In the genomic region with DNA sequence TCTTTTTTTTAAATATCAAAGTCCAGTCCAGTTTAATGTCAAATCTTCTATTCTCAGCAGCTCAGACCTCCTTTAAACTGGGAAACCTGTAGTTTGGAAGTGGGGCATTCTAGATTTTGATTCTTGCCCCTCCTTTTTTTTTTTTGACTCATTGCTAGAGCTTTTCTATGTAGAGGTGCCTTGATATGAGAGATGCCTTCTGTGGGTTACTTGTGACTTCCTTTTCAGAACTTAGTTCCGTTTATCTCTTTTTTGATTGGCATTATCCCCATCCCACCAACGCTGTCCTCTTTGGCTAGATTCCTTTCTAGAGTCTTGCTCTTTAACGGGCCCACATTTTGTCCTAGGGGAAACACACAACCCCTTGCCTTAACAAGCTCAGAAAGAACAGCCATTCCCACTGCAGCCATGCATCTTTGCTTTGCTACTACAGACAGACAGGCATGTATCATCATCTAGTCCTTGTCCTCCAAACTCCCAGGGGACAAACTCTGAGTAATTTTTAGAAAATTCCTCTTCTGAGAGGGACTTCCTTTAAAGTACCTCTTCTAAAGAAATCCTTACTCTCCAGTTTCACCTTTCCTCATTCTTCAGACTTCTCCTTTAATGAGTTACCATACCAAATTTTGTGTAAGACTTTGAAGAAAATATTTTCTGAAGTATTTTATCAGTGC, we compare ENCODE assay signal across 15 cellular contexts.
A peak's percentile ranks its signal among the peaks of the same experiment; 100 is the strongest.
DNase-seq lines count a peak whose midpoint lies in the region; ATAC-seq and TF ChIP-seq lines count a peak whose summit lies in the region.
"Had no signal": no experiment of that assay in that cellular context is flagged by ENCODE, and none has a peak within 500 bp of the region (broad histone marks: within the 10 kb centered on the region; RNA-seq: fewer than 3 reads in every experiment).

No MANE protein-coding gene starts in this region.

- no peaks in the 10 kb centered on the region for H3K79me2 ChIP-seq in GM23338 (replicated peaks; ENCODE audit: insufficient read depth)

- H3K4me1 ChIP-seq in CD4-positive, CD25-positive, alpha-beta regulatory T cell (ENCODE audit: control insufficient read depth, insufficient read depth, low read length, poor library complexity, severe bottlenecking) = peaks cover 14% of the 10 kb centered on the region
- peaks cover 27% of the 10 kb centered on the region for H3K4me1 ChIP-seq in GM23338 (ENCODE audit: insufficient read depth)
- H3K4me1 ChIP-seq in naive thymus-derived CD4-positive, alpha-beta T cell (ENCODE audit: control insufficient read depth in 2 of 2, insufficient read depth in 2 of 2, low read length in 2 of 2) = peaks cover 0 to 4% of the 10 kb centered on the region in 2 donors
- H3K4me1 ChIP-seq in testis = no peaks in the 10 kb centered on the region
- H3K4me1 ChIP-seq: SJSA1, suprapubic skin had no signal

- H3K27me3 ChIP-seq in CD4-positive, CD25-positive, alpha-beta regulatory T cell (ENCODE audit: control insufficient read depth, insufficient read depth, low read length) = no peaks in the 10 kb centered on the region
- H3K27me3 ChIP-seq in GM23338 (ENCODE audit: insufficient read depth) (no peaks in the 10 kb centered on the region), testis (no peaks in the 10 kb centered on the region)
- H3K27me3 ChIP-seq in naive thymus-derived CD4-positive, alpha-beta T cell (ENCODE audit: control insufficient read depth in 2 of 2, insufficient read depth in 2 of 2, low read length in 2 of 2) = no peaks in the 10 kb centered on the region
- H3K27me3 ChIP-seq: SJSA1, suprapubic skin had no signal

- H3F3A ChIP-seq in GM23338 (replicated peaks; ENCODE audit: low read depth) = no peaks in the 10 kb centered on the region

- H4K20me1 ChIP-seq in GM23338 (replicated peaks; ENCODE audit: insufficient read depth) = no peaks in the 10 kb centered on the region

- H3K4me3 ChIP-seq in CD4-positive, CD25-positive, alpha-beta regulatory T cell (ENCODE audit: low read depth, low read length) = no peak overlapping the region
- no peak overlapping the region for H3K4me3 ChIP-seq in GM23338
- H3K4me3 ChIP-seq in naive thymus-derived CD4-positive, alpha-beta T cell (ENCODE audit: low read length) = no peak overlapping the region
- H3K4me3 ChIP-seq in testis = no peak overlapping the region
- H3K4me3 ChIP-seq: mucosa of descending colon, SJSA1, suprapubic skin had no signal

- H3K9me3 ChIP-seq in CD4-positive, CD25-positive, alpha-beta regulatory T cell (ENCODE audit: control insufficient read depth in 2 of 2, low read length in 2 of 2) = no peaks in the 10 kb centered on the region
- no peaks in the 10 kb centered on the region for H3K9me3 ChIP-seq in naive thymus-derived CD4-positive, alpha-beta T cell (ENCODE audit: control insufficient read depth in 2 of 3, low read length in 3 of 3)
- no peaks in the 10 kb centered on the region for H3K9me3 ChIP-seq in testis
- H3K9me3 ChIP-seq: mucosa of descending colon, SJSA1, suprapubic skin had no signal

- H3K27ac Mint-ChIP-seq in CD4-positive, CD25-positive, alpha-beta regulatory T cell = peak overlapping the region in 2 of 3 donors; percentile 23 to 79
- peak overlapping the region; percentile 27; the same call in 1 of the 2 replicates for H3K27ac Mint-ChIP-seq in GM23338
- peak overlapping the region; percentile 81 for H3K27ac Mint-ChIP-seq in activated CD8-positive, alpha-beta T cell treated with anti-CD3 and anti-CD28 coated beads for 36 hours
- H3K27ac Mint-ChIP-seq in naive thymus-derived CD4-positive, alpha-beta T cell = peak overlapping the region; percentile 12 to 73 (median 49)
- H3K27ac Mint-ChIP-seq: B cell had no signal

- no peak for ATAC-seq in CD4-positive, CD25-positive, alpha-beta regulatory T cell (ENCODE audit: low read depth in 2 of 2)
- ATAC-seq in GM23338 (no peak), GM19452 (IDR thresholded peaks at IDR 0.05; ENCODE audit: unreplicated experiment) (no peak), HG03175 (IDR thresholded peaks at IDR 0.05; ENCODE audit: unreplicated experiment) (no peak)
- peak; percentile 78 for ATAC-seq in activated CD8-positive, alpha-beta T cell treated with anti-CD3 and anti-CD28 coated beads for 36 hours
- no peak for ATAC-seq in naive thymus-derived CD4-positive, alpha-beta T cell
- ATAC-seq: mucosa of descending colon had no signal

- H3K36me3 Mint-ChIP-seq in CD4-positive, CD25-positive, alpha-beta regulatory T cell = peaks cover 9% of the 10 kb centered on the region
- H3K36me3 Mint-ChIP-seq in GM23338 (ENCODE audit: low read depth) = no peaks in the 10 kb centered on the region
- H3K36me3 Mint-ChIP-seq in activated CD8-positive, alpha-beta T cell treated with anti-CD3 and anti-CD28 coated beads for 36 hours (ENCODE audit: low read depth) = peaks cover 30% of the 10 kb centered on the region
- peaks cover 4 to 51% (median 29%) of the 10 kb centered on the region in 5 donors for H3K36me3 Mint-ChIP-seq in naive thymus-derived CD4-positive, alpha-beta T cell

- H3K27me3 Mint-ChIP-seq in CD4-positive, CD25-positive, alpha-beta regulatory T cell = no peaks in the 10 kb centered on the region
- H3K27me3 Mint-ChIP-seq in GM23338 (ENCODE audit: insufficient read depth, low read depth, poor library complexity) = no peaks in the 10 kb centered on the region
- no peaks in the 10 kb centered on the region for H3K27me3 Mint-ChIP-seq in activated CD8-positive, alpha-beta T cell treated with anti-CD3 and anti-CD28 coated beads for 36 hours
- H3K27me3 Mint-ChIP-seq in naive thymus-derived CD4-positive, alpha-beta T cell = no peaks in the 10 kb centered on the region
- H3K27me3 Mint-ChIP-seq: B cell had no signal

- POLR2A ChIA-PET in activated CD8-positive, alpha-beta T cell treated with anti-CD3 and anti-CD28 coated beads for 36 hours (lab: Charles Lee) = no interaction called here
- POLR2A ChIA-PET in naive thymus-derived CD4-positive, alpha-beta T cell (lab: Charles Lee) = interaction anchor here (0.6 kb wide), 1 partner anchor 185 kb away, joined by 4 read pairs; no protein-coding TSS in a partner anchor

- no peak overlapping the region for H3K27ac ChIP-seq in CD4-positive, CD25-positive, alpha-beta regulatory T cell (ENCODE audit: insufficient read depth, low read length, poor library complexity, severe bottlenecking)
- H3K27ac ChIP-seq in GM23338 (ENCODE audit: low read depth) = peak overlapping the region; percentile 16; the same call in 1 of the 2 replicates
- H3K27ac ChIP-seq in naive thymus-derived CD4-positive, alpha-beta T cell (ENCODE audit: low read depth, low read length) = no peak overlapping the region
- no peak overlapping the region for H3K27ac ChIP-seq in testis
- H3K27ac ChIP-seq: SJSA1, suprapubic skin, WERI-Rb-1 had no signal

- H2AFZ ChIP-seq in GM23338 = no peak overlapping the region

- 76 to 80% methylated on average over 3 of the region's 3 CpGs for WGBS in testis, 2 donors

- H3K4me3 Mint-ChIP-seq in CD4-positive, CD25-positive, alpha-beta regulatory T cell = no peak overlapping the region
- H3K4me3 Mint-ChIP-seq in GM23338 = no peak overlapping the region
- H3K4me3 Mint-ChIP-seq in activated CD8-positive, alpha-beta T cell treated with anti-CD3 and anti-CD28 coated beads for 36 hours = no peak overlapping the region
- H3K4me3 Mint-ChIP-seq in naive thymus-derived CD4-positive, alpha-beta T cell = peak overlapping the region in 3 of 10 donors; percentile 26 to 53 (median 39)
- H3K4me3 Mint-ChIP-seq: B cell had no signal

- DNase-seq in CD4-positive, CD25-positive, alpha-beta regulatory T cell = peak in 1 of 3 donors; percentile 21
- DNase-seq in GM23338 (ENCODE audit: low spot score) (peak; percentile 13), testis (no peak)
- DNase-seq in activated CD8-positive, alpha-beta T cell treated with anti-CD3 and anti-CD28 coated beads for 36 hours = no peak
- DNase-seq in naive thymus-derived CD4-positive, alpha-beta T cell = no peak
- DNase-seq: DMS79 treated with DMSO at 0.1 percent for 48 hours, mucosa of descending colon, NCI-H226, posterior cingulate gyrus, WERI-Rb-1 had no signal

- peak overlapping the region; percentile 41; the same call in 1 of the 2 replicates for H3K4me2 ChIP-seq in GM23338

- TF ChIP-seq CTCF in GM23338 (conservative IDR thresholded peaks at IDR 0.05; ENCODE audit: low read depth in 2 of 2) (no peak), testis (IDR thresholded peaks at IDR 0.05) (no peak)
- no peak for TF ChIP-seq CTCF in activated CD8-positive, alpha-beta T cell treated with anti-CD3 and anti-CD28 coated beads for 36 hours (IDR thresholded peaks at IDR 0.05)

- no peaks in the 10 kb centered on the region for H3K9me2 ChIP-seq in GM23338 (ENCODE audit: insufficient read depth)

- no peaks in the 10 kb centered on the region for H3K36me3 ChIP-seq in CD4-positive, CD25-positive, alpha-beta regulatory T cell (ENCODE audit: control insufficient read depth, insufficient read depth, low read length)
- H3K36me3 ChIP-seq in GM23338 (ENCODE audit: insufficient read depth) = no peaks in the 10 kb centered on the region
- H3K36me3 ChIP-seq in naive thymus-derived CD4-positive, alpha-beta T cell (ENCODE audit: control insufficient read depth in 2 of 3, insufficient read depth in 3 of 3, low read length in 3 of 3) = peaks cover 0 to 5% (median 0%) of the 10 kb centered on the region in 3 experiments
- no peaks in the 10 kb centered on the region for H3K36me3 ChIP-seq in testis (ENCODE audit: low read depth, missing control alignments)
- H3K36me3 ChIP-seq: SJSA1, suprapubic skin, WERI-Rb-1 had no signal

- peaks cover 0 to 4% (median 0%) of the 10 kb centered on the region in 7 donors for H3K9me3 Mint-ChIP-seq in CD4-positive, CD25-positive, alpha-beta regulatory T cell
- no peaks in the 10 kb centered on the region for H3K9me3 Mint-ChIP-seq in GM23338
- H3K9me3 Mint-ChIP-seq in activated CD8-positive, alpha-beta T cell treated with anti-CD3 and anti-CD28 coated beads for 36 hours = no peaks in the 10 kb centered on the region
- no peaks in the 10 kb centered on the region for H3K9me3 Mint-ChIP-seq in naive thymus-derived CD4-positive, alpha-beta T cell

- H3K4me1 Mint-ChIP-seq in CD4-positive, CD25-positive, alpha-beta regulatory T cell = peaks cover 15 to 44% (median 33%) of the 10 kb centered on the region in 4 donors
- peaks cover 32% of the 10 kb centered on the region for H3K4me1 Mint-ChIP-seq in GM23338
- peaks cover 34% of the 10 kb centered on the region for H3K4me1 Mint-ChIP-seq in activated CD8-positive, alpha-beta T cell treated with anti-CD3 and anti-CD28 coated beads for 36 hours (ENCODE audit: low read depth)
- peaks cover 23 to 46% (median 27%) of the 10 kb centered on the region in 7 donors for H3K4me1 Mint-ChIP-seq in naive thymus-derived CD4-positive, alpha-beta T cell

- CTCF ChIA-PET in activated CD8-positive, alpha-beta T cell treated with anti-CD3 and anti-CD28 coated beads for 36 hours (lab: Charles Lee) = interaction anchor here (1.0 kb wide), 1 partner anchor 85 kb away, joined by 4 read pairs; no protein-coding TSS in a partner anchor
- CTCF ChIA-PET in naive thymus-derived CD4-positive, alpha-beta T cell (lab: Charles Lee) = no interaction called here

- intact Hi-C loops in activated CD8-positive, alpha-beta T cell treated with anti-CD3 and anti-CD28 coated beads for 36 hours (cut with micrococcal nuclease) = no loop called here
- intact Hi-C loops in naive thymus-derived CD4-positive, alpha-beta T cell (cut with micrococcal nuclease) = no loop called here
- intact Hi-C loops in testis (cut with DNase I; ENCODE audit: low total_unique reads) = no loop called here

- no peak for TF ChIP-seq POLR2A in testis (IDR thresholded peaks at IDR 0.05)

TF ChIP-seq in GM23338, 12 proteins besides CTCF, POLR2A, EP300 and RAD21 (continues in another document):
- TF ChIP-seq POLR2AphosphoS5 (IDR thresholded peaks at IDR 0.05; ENCODE audit: low read depth) = no peak

Comparison
In these comparisons a context has a peak if more than half of its experiments do, and no peak if none do; other contexts are left out.
1. H3K27ac Mint-ChIP-seq: peak in every context shown above with its lines; median percentile 81 in activated CD8-positive, alpha-beta T cell treated with anti-CD3 and anti-CD28 coated beads for 36 hours; 51 in CD4-positive, CD25-positive, alpha-beta regulatory T cell; 49 in naive thymus-derived CD4-positive, alpha-beta T cell; 27 in GM23338.